1 cellular context compared by ENCODE assay signal in genomic region chr14:75295491-75296338, GRCh38.
TF ChIP-seq lines count a peak whose summit lies in the region.

No MANE protein-coding gene starts in this region.

TF ChIP-seq in K562, 482 proteins besides CTCF, POLR2A, EP300 and RAD21 (continued from another document and continues in another):
- no peak for TF ChIP-seq REST (CRISPR knock-in tag; IDR thresholded peaks at IDR 0.05; ENCODE audit: low read depth)
- TF ChIP-seq ERF (CRISPR knock-in tag; IDR thresholded peaks at IDR 0.05), result no peak
- TF ChIP-seq ZNF140 (CRISPR knock-in tag; IDR thresholded peaks at IDR 0.05), result no peak
- no peak for TF ChIP-seq JUN (IDR thresholded peaks at IDR 0.05; ENCODE audit: borderline replicate concordance, low read depth, low read length)
- no peak for TF ChIP-seq JUN (CRISPR knock-in tag; IDR thresholded peaks at IDR 0.05; ENCODE audit: borderline replicate concordance)
- TF ChIP-seq CBX8 (IDR thresholded peaks at IDR 0.05; ENCODE audit: borderline replicate concordance, extremely low read depth, low read depth, low read length, poor library complexity, severe bottlenecking), result no peak
- no peak for TF ChIP-seq ZNF253 (CRISPR knock-in tag; conservative IDR thresholded peaks at IDR 0.05)
- TF ChIP-seq KLF16 (IDR thresholded peaks at IDR 0.05), result 0 out of 2 replicates have a peak, but pooled peaks have one; percentile 30
- no peak for TF ChIP-seq ZNF384 (IDR thresholded peaks at IDR 0.05; ENCODE audit: low read depth, low read length)
- no peak for TF ChIP-seq STAT5B (CRISPR knock-in tag; IDR thresholded peaks at IDR 0.05)
- TF ChIP-seq E2F5 (CRISPR knock-in tag; IDR thresholded peaks at IDR 0.05), result no peak
- no peak for TF ChIP-seq NEUROD1 (IDR thresholded peaks at IDR 0.05; ENCODE audit: borderline replicate concordance, low read depth, low read length, partially characterized antibody)
- TF ChIP-seq SMAD3 (CRISPR knock-in tag; conservative IDR thresholded peaks at IDR 0.05), result no peak
- TF ChIP-seq SOX6 (IDR thresholded peaks at IDR 0.05), result no peak
- no peak for TF ChIP-seq ZNF407 (IDR thresholded peaks at IDR 0.05; ENCODE audit: low read depth)
- no peak for TF ChIP-seq CEBPB (tag; IDR thresholded peaks at IDR 0.05)
- no peak for TF ChIP-seq SMAD2 (IDR thresholded peaks at IDR 0.05; ENCODE audit: low read depth, low read length)
- TF ChIP-seq ZKSCAN1 (IDR thresholded peaks at IDR 0.05; ENCODE audit: low read depth, low read length), result no peak
- TF ChIP-seq MTA3 (IDR thresholded peaks at IDR 0.05; ENCODE audit: borderline replicate concordance), result 0 out of 2 replicates have a peak, but pooled peaks have one; percentile 36
- peak in 1 of 2 experiments; percentile 69; a peak in 1 of 4 replicates for TF ChIP-seq MAZ (CRISPR knock-in tag; conservative IDR thresholded peaks at IDR 0.05 in 1 of 2, IDR thresholded peaks at IDR 0.05 in 1 of 2)
- 0 out of 2 replicates have a peak, but pooled peaks have one; percentile 45 for TF ChIP-seq NFRKB (IDR thresholded peaks at IDR 0.05; ENCODE audit: low read depth)
- TF ChIP-seq ZNF449 (CRISPR knock-in tag; IDR thresholded peaks at IDR 0.05), result no peak
- no peak for TF ChIP-seq SRSF3 (IDR thresholded peaks at IDR 0.05; ENCODE audit: insufficient read depth, low read length)
- no peak for TF ChIP-seq KAT7 (CRISPR knock-in tag; IDR thresholded peaks at IDR 0.05; ENCODE audit: borderline replicate concordance)
- no peak for TF ChIP-seq HEY1 (CRISPR knock-in tag; IDR thresholded peaks at IDR 0.05; ENCODE audit: borderline replicate concordance)
- no peak for TF ChIP-seq ZNF282 (CRISPR knock-in tag; IDR thresholded peaks at IDR 0.05)
- TF ChIP-seq BRF2 (IDR thresholded peaks at IDR 0.05; ENCODE audit: borderline replicate concordance, insufficient read depth, insufficient read length), result no peak
- TF ChIP-seq NR2C2 (CRISPR knock-in tag; IDR thresholded peaks at IDR 0.05), result no peak
- TF ChIP-seq NR2C2 (tag; IDR thresholded peaks at IDR 0.05), result peak; percentile 31; the same call in 1 of the 2 replicates
- TF ChIP-seq POLR2G (IDR thresholded peaks at IDR 0.05; ENCODE audit: low read depth, low read length), result 0 out of 2 replicates have a peak, but pooled peaks have one; percentile 43
- TF ChIP-seq RHOXF2B (CRISPR knock-in tag; conservative IDR thresholded peaks at IDR 0.05), result no peak
- no peak for TF ChIP-seq RBM22 (IDR thresholded peaks at IDR 0.05; ENCODE audit: low read depth, low read length, poor library complexity, severe bottlenecking)
- TF ChIP-seq NCOA1 (IDR thresholded peaks at IDR 0.05; ENCODE audit: low read depth), result no peak
- TF ChIP-seq STAT5A (IDR thresholded peaks at IDR 0.05; ENCODE audit: borderline replicate concordance, low read length), result no peak
- TF ChIP-seq THRA (IDR thresholded peaks at IDR 0.05), result no peak
- TF ChIP-seq WHSC1 (IDR thresholded peaks at IDR 0.05; ENCODE audit: low read length), result no peak
- no peak for TF ChIP-seq ELF4 (CRISPR knock-in tag; IDR thresholded peaks at IDR 0.05)
- TF ChIP-seq PBX2 (CRISPR knock-in tag; IDR thresholded peaks at IDR 0.05; ENCODE audit: low read depth), result no peak
- no peak for TF ChIP-seq PBX2 (tag; conservative IDR thresholded peaks at IDR 0.05; ENCODE audit: low read depth)
- TF ChIP-seq RBM15 (IDR thresholded peaks at IDR 0.05; ENCODE audit: insufficient read depth, low read length), result no peak
